In genomic region chr9:121844090-121844489, GRCh38 we compare ENCODE assay signal across 20 cellular contexts.
A peak's percentile ranks its signal among the peaks of the same experiment; 100 is the strongest.
DNase-seq lines count a peak whose midpoint lies in the region; ATAC-seq and TF ChIP-seq lines count a peak whose summit lies in the region.
"Had no signal": no experiment of that assay in that cellular context is flagged by ENCODE, and none has a peak within 500 bp of the region (broad histone marks: within the 10 kb centered on the region; RNA-seq: fewer than 3 reads in every experiment).

No MANE protein-coding gene starts in this region.

- no peak for ATAC-seq in HG02798 (IDR thresholded peaks at IDR 0.05; ENCODE audit: poor library complexity, unreplicated experiment)
- ATAC-seq: activated naive CD8-positive, alpha-beta T cell treated with anti-CD3 and anti-CD28 coated beads, Interleukin-2, amount 50 U/mL, for 24 hours; gastrocnemius medialis; left lobe of liver had no signal

- no peak overlapping the region for H2AFZ ChIP-seq in parathyroid adenoma
- H2AFZ ChIP-seq in neural progenitor cell (replicated peaks), result no peak overlapping the region
- no peak overlapping the region for H2AFZ ChIP-seq in MM.1S (ENCODE audit: low read length)
- H2AFZ ChIP-seq: PC-9 had no signal

- H3K36me3 ChIP-seq in endodermal cell (ENCODE audit: control insufficient read depth, insufficient read depth, low read length), result no peaks in the 10 kb centered on the region
- H3K36me3 ChIP-seq in parathyroid adenoma (ENCODE audit: control insufficient read depth, insufficient read depth, low read length), result no peaks in the 10 kb centered on the region
- H3K36me3 ChIP-seq in neural progenitor cell, result no peaks in the 10 kb centered on the region
- no peaks in the 10 kb centered on the region for H3K36me3 ChIP-seq in MM.1S (replicated peaks; ENCODE audit: insufficient read depth, low read length)
- H3K36me3 ChIP-seq: gastrocnemius medialis, SJCRH30 had no signal

- peaks cover 15% of the 10 kb centered on the region for H3K27me3 Mint-ChIP-seq in endodermal cell (ENCODE audit: insufficient read depth)
- peaks cover 4% of the 10 kb centered on the region for H3K27me3 Mint-ChIP-seq in neural progenitor cell (ENCODE audit: insufficient read depth, low read depth)

- H3F3A ChIP-seq in neural progenitor cell (ENCODE audit: low read depth) (no peaks in the 10 kb centered on the region), MM.1S (ENCODE audit: insufficient read depth, low read length) (no peaks in the 10 kb centered on the region)

- H3K9me3 ChIP-seq in endodermal cell (ENCODE audit: control insufficient read depth, low read length) (peaks cover 32% of the 10 kb centered on the region), parathyroid adenoma (ENCODE audit: control insufficient read depth, low read length) (peaks cover 2% of the 10 kb centered on the region), neural progenitor cell (ENCODE audit: low read depth) (peaks cover 5% of the 10 kb centered on the region), MM.1S (replicated peaks; ENCODE audit: insufficient read depth, low read length) (no peaks in the 10 kb centered on the region)
- H3K9me3 ChIP-seq: gastrocnemius medialis had no signal

- DNase-seq in EH (ENCODE audit: low read depth) (peak; percentile 83), NCI-H2196 (lab: John Stamatoyannopoulos, UW; ENCODE audit: unreplicated experiment) (peak; percentile 49), endodermal cell (peak; percentile 17), neural progenitor cell (ENCODE audit: low spot score) (no peak), MM.1S (no peak)
- DNase-seq: activated naive CD8-positive, alpha-beta T cell treated with anti-CD3 and anti-CD28 coated beads, Interleukin-2, amount 50 U/mL, for 24 hours; CD8-positive, alpha-beta memory T cell; EL; gastrocnemius medialis; NCI-H1417 treated with DMSO at 0.1 percent for 48 hours; NCI-H526; nucleus accumbens; PC-9; SJCRH30; stimulated activated CD4-positive, alpha-beta T cell treated with anti-CD3 and anti-CD28 coated beads, Interleukin-2, amount 100 ng/mL, for 24 hours had no signal

- no peaks in the 10 kb centered on the region for H4K20me1 ChIP-seq in neural progenitor cell (ENCODE audit: low read depth)
- no peaks in the 10 kb centered on the region for H4K20me1 ChIP-seq in MM.1S (ENCODE audit: insufficient read depth, low read length)

- WGBS in endodermal cell (ENCODE audit: insufficient coverage in 1 of 2, insufficient read length in 1 of 2), 2 experiments, result 73% methylated on average over 2 of the region's 2 CpGs; no CpG with 5 or more reads in 1 of the 2 experiments

- H3K4me1 Mint-ChIP-seq in endodermal cell, result peaks cover 8% of the 10 kb centered on the region
- H3K4me1 Mint-ChIP-seq in neural progenitor cell, result no peaks in the 10 kb centered on the region
- H3K4me1 Mint-ChIP-seq: CD8-positive, alpha-beta memory T cell had no signal

- H3K9ac ChIP-seq in endodermal cell (ENCODE audit: extremely low read depth, low read length, poor library complexity, severe bottlenecking) (no peak overlapping the region), parathyroid adenoma (no peak overlapping the region), neural progenitor cell (no peak overlapping the region), MM.1S (ENCODE audit: low read length) (no peak overlapping the region)

- H3K4me1 ChIP-seq in endodermal cell (ENCODE audit: control insufficient read depth, insufficient read depth, low read length), result no peaks in the 10 kb centered on the region
- no peaks in the 10 kb centered on the region for H3K4me1 ChIP-seq in parathyroid adenoma
- no peaks in the 10 kb centered on the region for H3K4me1 ChIP-seq in neural progenitor cell
- H3K4me1 ChIP-seq in MM.1S (ENCODE audit: low read length), result no peaks in the 10 kb centered on the region
- H3K4me1 ChIP-seq: gastrocnemius medialis, SJCRH30 had no signal

- H3K79me2 ChIP-seq in parathyroid adenoma, result no peaks in the 10 kb centered on the region
- H3K79me2 ChIP-seq in neural progenitor cell (ENCODE audit: low read depth), result no peaks in the 10 kb centered on the region
- H3K79me2 ChIP-seq in MM.1S (ENCODE audit: low read length), result no peaks in the 10 kb centered on the region

- H3K4me3 Mint-ChIP-seq in endodermal cell (no peak overlapping the region), neural progenitor cell (no peak overlapping the region)
- H3K4me3 Mint-ChIP-seq: activated naive CD8-positive, alpha-beta T cell treated with anti-CD3 and anti-CD28 coated beads, Interleukin-2, amount 50 U/mL, for 24 hours; CD8-positive, alpha-beta memory T cell; stimulated activated naive CD8-positive, alpha-beta T cell treated with anti-CD3 and anti-CD28 coated beads, Interleukin-15, Interleukin-2, amounts not matched to agents 100 ng/mL and 50 ng/mL, for 24 hours; T-helper 2 cell treated with Interferon-gamma antibody and Interleukin-4, amounts not matched to agents 5 μg/mL and 100 μg/mL, for 36 hours had no signal

- no peak overlapping the region for H3K27ac ChIP-seq in endodermal cell (ENCODE audit: low read depth, low read length)
- H3K27ac ChIP-seq in parathyroid adenoma, result peak overlapping the region; percentile 66
- H3K27ac ChIP-seq in neural progenitor cell, result no peak overlapping the region
- H3K27ac ChIP-seq in MM.1S (ENCODE audit: low read length), result no peak overlapping the region
- H3K27ac ChIP-seq: gastrocnemius medialis, PC-9, SJCRH30 had no signal

- no peak for TF ChIP-seq CTCF in endodermal cell (conservative IDR thresholded peaks at IDR 0.05)
- TF ChIP-seq CTCF in parathyroid adenoma (IDR thresholded peaks at IDR 0.05), result no peak
- TF ChIP-seq CTCF in neural progenitor cell (IDR thresholded peaks at IDR 0.05), result no peak
- no peak for TF ChIP-seq CTCF in MM.1S (IDR thresholded peaks at IDR 0.05; ENCODE audit: low read length)

- H3K4me2 ChIP-seq in parathyroid adenoma (ENCODE audit: low read length) (no peak overlapping the region), neural progenitor cell (no peak overlapping the region), MM.1S (ENCODE audit: low read depth, low read length) (no peak overlapping the region)
- H3K4me2 ChIP-seq: PC-9 had no signal

- H3K36me3 Mint-ChIP-seq in endodermal cell (ENCODE audit: low read depth) (no peaks in the 10 kb centered on the region), neural progenitor cell (no peaks in the 10 kb centered on the region)

- H3K4me3 ChIP-seq in endodermal cell (ENCODE audit: low read length) (no peak overlapping the region), parathyroid adenoma (ENCODE audit: low read depth, low read length) (no peak overlapping the region), neural progenitor cell (no peak overlapping the region), MM.1S (ENCODE audit: low read length) (no peak overlapping the region)
- H3K4me3 ChIP-seq: gastrocnemius medialis, PC-9, SJCRH30 had no signal

- no peaks in the 10 kb centered on the region for H3K27me3 ChIP-seq in endodermal cell (ENCODE audit: control insufficient read depth, insufficient read depth, low read length, poor library complexity, severe bottlenecking)
- no peaks in the 10 kb centered on the region for H3K27me3 ChIP-seq in parathyroid adenoma (ENCODE audit: control insufficient read depth, insufficient read depth, low read length)
- no peaks in the 10 kb centered on the region for H3K27me3 ChIP-seq in neural progenitor cell
- no peaks in the 10 kb centered on the region for H3K27me3 ChIP-seq in MM.1S (replicated peaks; ENCODE audit: insufficient read depth, low read length)
- H3K27me3 ChIP-seq: gastrocnemius medialis, SJCRH30 had no signal

- no peaks in the 10 kb centered on the region for H3K9me2 ChIP-seq in MM.1S (replicated peaks; ENCODE audit: insufficient read depth, low read length)

- H3K27ac Mint-ChIP-seq in endodermal cell (no peak overlapping the region), neural progenitor cell (no peak overlapping the region)
- H3K27ac Mint-ChIP-seq: activated naive CD8-positive, alpha-beta T cell treated with anti-CD3 and anti-CD28 coated beads, Interleukin-2, amount 50 U/mL, for 24 hours; CD8-positive, alpha-beta memory T cell; stimulated activated naive CD8-positive, alpha-beta T cell treated with anti-CD3 and anti-CD28 coated beads, Interleukin-15, Interleukin-2, amounts not matched to agents 100 ng/mL and 50 ng/mL, for 24 hours; T-helper 2 cell treated with Interferon-gamma antibody and Interleukin-4, amounts not matched to agents 5 μg/mL and 100 μg/mL, for 36 hours had no signal

- H3K9me3 Mint-ChIP-seq in endodermal cell, result peaks cover 21% of the 10 kb centered on the region
- peaks cover 23% of the 10 kb centered on the region for H3K9me3 Mint-ChIP-seq in neural progenitor cell
- H3K9me3 Mint-ChIP-seq: T-helper 2 cell treated with Interferon-gamma antibody and Interleukin-4, amounts not matched to agents 5 μg/mL and 100 μg/mL, for 36 hours had no signal

Comparison
In these comparisons a context has a peak if more than half of its experiments do, and no peak if none do; other contexts are left out.
1. DNase-seq: peak in EH (single experiment), NCI-H2196 (single experiment) and endodermal cell (single experiment); none in neural progenitor cell (single experiment) and MM.1S (single experiment).